In genomic region chr7:113118074-113118959, GRCh38 we compare ENCODE assay signal across 8 cellular contexts. TPM values are rescaled to one million over a fixed set of nuclear protein-coding genes. Genes with fewer than 3 reads are reported as not detected.
DNase-seq lines count a peak whose midpoint lies in the region; ATAC-seq and TF ChIP-seq lines count a peak whose summit lies in the region.

TSS of gene SMIM30 (minus strand) at chr7:113118554. CDS start at chr7:113117578, 976 bp downstream.

- no peaks in the 10 kb centered on the region for H3K36me3 ChIP-seq in fibroblast of lung (ENCODE audit: control insufficient read depth, insufficient read depth, low read length)

- H3K27me3 Mint-ChIP-seq in activated T-helper 1 cell treated with anti-CD3 and anti-CD28 coated beads, Interleukin-12 subunit alpha, Interleukin-12 subunit beta, Interleukin-2, Interleukin-4 antibody, amounts not matched to agents 30 ng/mL and 10 ng/mL and 1 ng/mL, durations not matched to agents 14 hours and 24 hours and 36 hours (ENCODE audit: insufficient read depth), result no peaks in the 10 kb centered on the region
- no peaks in the 10 kb centered on the region for H3K27me3 Mint-ChIP-seq in naive thymus-derived CD8-positive, alpha-beta T cell

- no peaks in the 10 kb centered on the region for H3K9me3 Mint-ChIP-seq in activated T-helper 1 cell treated with anti-CD3 and anti-CD28 coated beads, Interleukin-12 subunit alpha, Interleukin-12 subunit beta, Interleukin-2, Interleukin-4 antibody, amounts not matched to agents 30 ng/mL and 10 ng/mL and 1 ng/mL, durations not matched to agents 14 hours and 24 hours and 36 hours
- H3K9me3 Mint-ChIP-seq in naive thymus-derived CD8-positive, alpha-beta T cell, result no peaks in the 10 kb centered on the region

- no peaks in the 10 kb centered on the region for H3K4me1 ChIP-seq in fibroblast of lung (ENCODE audit: control insufficient read depth, extremely low read depth, insufficient read depth, low read length)

- H4K20me1 ChIP-seq in fibroblast of lung (ENCODE audit: control insufficient read depth, extremely low read depth, insufficient read depth, low read length), result no peaks in the 10 kb centered on the region

- intact Hi-C loops in activated T-helper 1 cell treated with anti-CD3 and anti-CD28 coated beads, Interleukin-12 subunit alpha, Interleukin-12 subunit beta, Interleukin-2, Interleukin-4 antibody, amounts not matched to agents 30 ng/mL and 10 ng/mL and 1 ng/mL, durations not matched to agents 14 hours and 24 hours and 36 hours (cut with micrococcal nuclease), result loop anchor here (1.0 to 5.0 kb wide), 6 partner anchors 32 to 1556 kb away; partner anchors contain the start of genes DOCK4, GPR85, IFRD1 and IMMP2L

- peak within 1 kb of the TSS; percentile 57 for H3K27ac ChIP-seq in fibroblast of lung (ENCODE audit: insufficient read depth, low read length)

- H3K4me3 ChIP-seq in fibroblast of lung (replicated peaks in 1 of 4; ENCODE audit: control extremely low read depth in 1 of 4, insufficient read depth in 1 of 4, low read depth in 3 of 4, low read length in 4 of 4), result peak within 1 kb of the TSS; percentile 67 to 99 (median 78)

- no peak for TF ChIP-seq CTCF in fibroblast of lung (conservative IDR thresholded peaks at IDR 0.05 in 1 of 2, IDR thresholded peaks at IDR 0.05 in 1 of 2; ENCODE audit: low read depth in 1 of 2, low read length in 2 of 2)

- POLR2A ChIA-PET in naive thymus-derived CD8-positive, alpha-beta T cell (lab: Charles Lee), result interaction anchor here (0.8 to 1.5 kb wide), 2 partner anchors 179 to 668 kb away, joined by 4 read pairs; partner anchors contain the start of gene IFRD1

- DNase-seq in DMS79 treated with DMSO at 0.1 percent for 48 hours (lab: John Stamatoyannopoulos, UW), result peak; percentile 95
- DNase-seq in Kasumi-1 (lab: John Stamatoyannopoulos, UW), result peak; percentile 94 to 95
- peak; percentile 89 for DNase-seq in RPMI7951 (ENCODE audit: low read depth)
- peak; percentile 83 for DNase-seq in activated T-helper 1 cell treated with anti-CD3 and anti-CD28 coated beads, Interleukin-12 subunit alpha, Interleukin-12 subunit beta, Interleukin-2, Interleukin-4 antibody, amounts not matched to agents 30 ng/mL and 10 ng/mL and 1 ng/mL, durations not matched to agents 14 hours and 24 hours and 36 hours (ENCODE audit: low spot score)
- DNase-seq in fibroblast of lung (ENCODE audit: low read depth in 2 of 2), result peak; percentile 87
- peak; percentile 76 to 93 (median 84) for DNase-seq in naive thymus-derived CD8-positive, alpha-beta T cell
- peak; percentile 70 to 85 (median 82) for DNase-seq in stimulated activated naive CD4-positive, alpha-beta T cell (lab: John Stamatoyannopoulos, UW)

- H3K9me3 ChIP-seq in fibroblast of lung (ENCODE audit: control insufficient read depth, insufficient read depth, low read depth, low read length), result no peaks in the 10 kb centered on the region

- ATAC-seq in GM21825 (IDR thresholded peaks at IDR 0.05; ENCODE audit: unreplicated experiment), result peak; percentile 99
- peak; percentile 100 for ATAC-seq in naive thymus-derived CD8-positive, alpha-beta T cell

- H3K4me2 ChIP-seq in fibroblast of lung (ENCODE audit: extremely low read depth, insufficient read depth, low read length), result peak within 1 kb of the TSS; percentile 81

- H3K4me1 Mint-ChIP-seq in activated T-helper 1 cell treated with anti-CD3 and anti-CD28 coated beads, Interleukin-12 subunit alpha, Interleukin-12 subunit beta, Interleukin-2, Interleukin-4 antibody, amounts not matched to agents 30 ng/mL and 10 ng/mL and 1 ng/mL, durations not matched to agents 14 hours and 24 hours and 36 hours (ENCODE audit: low read depth), result peaks cover 46% of the 10 kb centered on the region
- peaks cover 3 to 24% (median 14%) of the 10 kb centered on the region in 4 donors for H3K4me1 Mint-ChIP-seq in naive thymus-derived CD8-positive, alpha-beta T cell

- peak within 1 kb of the TSS; percentile 47 for H3K9ac ChIP-seq in fibroblast of lung (ENCODE audit: insufficient read depth, low read length)

- no peaks in the 10 kb centered on the region for H3K27me3 ChIP-seq in fibroblast of lung (ENCODE audit: control insufficient read depth, insufficient read depth, low read length)

- H2AFZ ChIP-seq in fibroblast of lung (ENCODE audit: low read length), result peak within 1 kb of the TSS; percentile 77

- peak within 1 kb of the TSS; percentile 92 for H3K27ac Mint-ChIP-seq in activated T-helper 1 cell treated with anti-CD3 and anti-CD28 coated beads, Interleukin-12 subunit alpha, Interleukin-12 subunit beta, Interleukin-2, Interleukin-4 antibody, amounts not matched to agents 30 ng/mL and 10 ng/mL and 1 ng/mL, durations not matched to agents 14 hours and 24 hours and 36 hours
- peak within 1 kb of the TSS; percentile 94 to 99 (median 97) for H3K27ac Mint-ChIP-seq in naive thymus-derived CD8-positive, alpha-beta T cell

- peak within 1 kb of the TSS; percentile 93 for H3K4me3 Mint-ChIP-seq in activated T-helper 1 cell treated with anti-CD3 and anti-CD28 coated beads, Interleukin-12 subunit alpha, Interleukin-12 subunit beta, Interleukin-2, Interleukin-4 antibody, amounts not matched to agents 30 ng/mL and 10 ng/mL and 1 ng/mL, durations not matched to agents 14 hours and 24 hours and 36 hours
- H3K4me3 Mint-ChIP-seq in naive thymus-derived CD8-positive, alpha-beta T cell, result peak within 1 kb of the TSS; percentile 90 to 99 (median 98)

- peaks cover 9% of the 10 kb centered on the region for H3K36me3 Mint-ChIP-seq in activated T-helper 1 cell treated with anti-CD3 and anti-CD28 coated beads, Interleukin-12 subunit alpha, Interleukin-12 subunit beta, Interleukin-2, Interleukin-4 antibody, amounts not matched to agents 30 ng/mL and 10 ng/mL and 1 ng/mL, durations not matched to agents 14 hours and 24 hours and 36 hours (ENCODE audit: low read depth)
- H3K36me3 Mint-ChIP-seq in naive thymus-derived CD8-positive, alpha-beta T cell, result peaks cover 1 to 13% (median 4%) of the 10 kb centered on the region in 3 donors

- no peaks in the 10 kb centered on the region for H3K79me2 ChIP-seq in fibroblast of lung (ENCODE audit: control insufficient read depth, insufficient read depth, low read length)

RNA-seq across cellular contexts. Expression of gene SMIM30, which starts in this region (rescaled TPM):
- 143 and 157 TPM in 2 replicates for total RNA-seq in RPMI7951 (2014; rRNA removed; shearing (Covaris generic))
- 32.4 and 36.8 TPM in 2 replicates for total RNA-seq in activated T-helper 1 cell treated with anti-CD3 and anti-CD28 coated beads, Interleukin-12 subunit alpha, Interleukin-12 subunit beta, Interleukin-2, Interleukin-4 antibody, amounts not matched to agents 30 ng/mL and 10 ng/mL and 1 ng/mL, durations not matched to agents 14 hours and 24 hours and 36 hours
- 46.7 and 71.0 TPM in 2 replicates for total RNA-seq in fibroblast of lung
- polyA plus RNA-seq in fibroblast of lung, result 66.1 and 69.6 TPM in 2 replicates
- polyA plus RNA-seq in fibroblast of lung (2012), result 59.8 and 66.8 TPM in 2 replicates
- polyA minus RNA-seq in fibroblast of lung (ENCODE audit: low replicate concordance), result 11.8 and 29.8 TPM in 2 replicates
- 10 to 100 TPM; 14.9 to 18.9 TPM for total RNA-seq in naive thymus-derived CD8-positive, alpha-beta T cell
- 10 to 100 TPM; 36.7 to 56.3 (median 56.3) TPM for polyA plus RNA-seq in naive thymus-derived CD8-positive, alpha-beta T cell

Comparison
In these comparisons a context has a peak if more than half of its experiments do, and no peak if none do; other contexts are left out.
1. Peak in every context shown above with its lines: DNase-seq, ATAC-seq, H3K4me3 ChIP-seq and H3K27ac ChIP-seq.